In genomic region chr1:227754958-227755357, GRCh38 we compare ENCODE assay signal across 16 cellular contexts.
"Had no signal": no experiment of that assay in that cellular context is flagged by ENCODE, and none has a peak within 500 bp of the region (broad histone marks: within the 10 kb centered on the region; RNA-seq: fewer than 3 reads in every experiment).

No MANE protein-coding gene starts in this region.

- H3K27ac Mint-ChIP-seq: activated CD4-positive, alpha-beta memory T cell treated with anti-CD3 and anti-CD28 coated beads for 36 hours; activated naive CD4-positive, alpha-beta T cell treated with anti-CD3 and anti-CD28 coated beads for 36 hours; activated naive CD8-positive, alpha-beta T cell treated with anti-CD3 and anti-CD28 coated beads, Interleukin-2, amount 10 ng/mL, durations not matched to agents 7 days and 5 days; activated T-cell treated with anti-CD3 and anti-CD28 coated beads, Interleukin-2, amount 50 U/mL, for 72 hours; natural killer cell; progenitor cell of endocrine pancreas; type B pancreatic cell had no signal

- DNase-seq: activated CD4-positive, alpha-beta memory T cell treated with anti-CD3 and anti-CD28 coated beads for 36 hours; activated CD4-positive, alpha-beta T cell treated with anti-CD3 and anti-CD28 coated beads for 48 hours; activated effector memory CD4-positive, alpha-beta T cell treated with Interleukin-2 at 50 U/mL for 16 hours; activated naive CD4-positive, alpha-beta T cell treated with anti-CD3 and anti-CD28 coated beads for 36 hours; activated naive CD8-positive, alpha-beta T cell treated with anti-CD3 and anti-CD28 coated beads, Interleukin-2, amount 10 ng/mL, durations not matched to agents 7 days and 5 days; activated T-cell treated with anti-CD3 and anti-CD28 coated beads, Interleukin-2, amount 50 U/mL, for 72 hours; amniotic stem cell; kidney; left lung; natural killer cell; stimulated activated CD4-positive, alpha-beta T cell treated with anti-CD3 and anti-CD28 coated beads, Interleukin-12 subunit alpha, Interleukin-12 subunit beta, amount 100 ng/mL, for 4 hours; stimulated activated naive CD8-positive, alpha-beta T cell treated with anti-CD3 and anti-CD28 coated beads, Interleukin-15, amount 100 ng/mL, for 72 hours had no signal

- H3K27ac ChIP-seq: epithelial cell of prostate, left lung, suprapubic skin had no signal

- H3K4me3 ChIP-seq: left lung, suprapubic skin had no signal

- H3K36me3 Mint-ChIP-seq: natural killer cell had no signal

- H3K9me3 Mint-ChIP-seq: activated naive CD8-positive, alpha-beta T cell treated with anti-CD3 and anti-CD28 coated beads, Interleukin-2, amount 10 ng/mL, durations not matched to agents 7 days and 5 days; natural killer cell; stimulated activated naive CD8-positive, alpha-beta T cell treated with anti-CD3 and anti-CD28 coated beads, Interleukin-15, amount 100 ng/mL, for 72 hours; type B pancreatic cell had no signal

- H3K27me3 ChIP-seq: left lung, suprapubic skin had no signal

- H3K27me3 Mint-ChIP-seq: activated CD4-positive, alpha-beta memory T cell treated with anti-CD3 and anti-CD28 coated beads for 36 hours; activated naive CD8-positive, alpha-beta T cell treated with anti-CD3 and anti-CD28 coated beads, Interleukin-2, amount 10 ng/mL, durations not matched to agents 7 days and 5 days; progenitor cell of endocrine pancreas; stimulated activated naive CD8-positive, alpha-beta T cell treated with anti-CD3 and anti-CD28 coated beads, Interleukin-15, amount 100 ng/mL, for 72 hours; type B pancreatic cell had no signal

- ATAC-seq: activated T-cell treated with anti-CD3 and anti-CD28 coated beads, Interleukin-2, amount 50 U/mL, for 72 hours; left lung; natural killer cell; stimulated activated naive CD8-positive, alpha-beta T cell treated with anti-CD3 and anti-CD28 coated beads, Interleukin-15, amount 100 ng/mL, for 72 hours had no signal

- H3K4me3 Mint-ChIP-seq: activated CD4-positive, alpha-beta memory T cell treated with anti-CD3 and anti-CD28 coated beads for 36 hours; activated naive CD4-positive, alpha-beta T cell treated with anti-CD3 and anti-CD28 coated beads for 36 hours; activated naive CD8-positive, alpha-beta T cell treated with anti-CD3 and anti-CD28 coated beads, Interleukin-2, amount 10 ng/mL, durations not matched to agents 7 days and 5 days; activated T-cell treated with anti-CD3 and anti-CD28 coated beads, Interleukin-2, amount 50 U/mL, for 72 hours; natural killer cell; stimulated activated naive CD8-positive, alpha-beta T cell treated with anti-CD3 and anti-CD28 coated beads, Interleukin-15, amount 100 ng/mL, for 72 hours; type B pancreatic cell had no signal

- H3K9me3 ChIP-seq: left lung, suprapubic skin had no signal
